In genomic region chr13:26051231-26052135, GRCh38 we compare ENCODE assay signal across 9 cellular contexts. TPM values are rescaled to one million over a fixed set of nuclear protein-coding genes. Genes with fewer than 3 reads are reported as not detected.
DNase-seq lines count a peak whose midpoint lies in the region; ATAC-seq and TF ChIP-seq lines count a peak whose summit lies in the region.
"Had no signal": no experiment of that assay in that cellular context is flagged by ENCODE, and none has a peak within 500 bp of the region (broad histone marks: within the 10 kb centered on the region; RNA-seq: fewer than 3 reads in every experiment).

Gene SHISA2 (minus strand): TSS chr13:26052016. CDS start chr13:26050975, 1,041 bp downstream.

- H3K9me3 ChIP-seq in gastroesophageal sphincter (no peaks in the 10 kb centered on the region), neuron (ENCODE audit: low read length) (no peaks in the 10 kb centered on the region), aorta (ENCODE audit: control insufficient read depth, low read length) (no peaks in the 10 kb centered on the region)
- H3K9me3 ChIP-seq: adrenal gland had no signal

- no peaks in the 10 kb centered on the region for H3K36me3 Mint-ChIP-seq in activated naive CD4-positive, alpha-beta T cell treated with anti-CD3 and anti-CD28 coated beads for 36 hours (ENCODE audit: low read depth)

- TF ChIP-seq EP300 in gastroesophageal sphincter (IDR thresholded peaks at IDR 0.05) = no peak

- no peaks in the 10 kb centered on the region for H3K36me3 ChIP-seq in gastroesophageal sphincter
- H3K36me3 ChIP-seq in neuron (ENCODE audit: insufficient read depth, low read length) = no peaks in the 10 kb centered on the region
- no peaks in the 10 kb centered on the region for H3K36me3 ChIP-seq in aorta (ENCODE audit: control insufficient read depth in 1 of 2, insufficient read depth in 2 of 2, low read length in 1 of 2)
- H3K36me3 ChIP-seq: adrenal gland had no signal

- no peak within 1 kb of the TSS for H3K27ac Mint-ChIP-seq in activated naive CD4-positive, alpha-beta T cell treated with anti-CD3 and anti-CD28 coated beads for 36 hours

- H3K27me3 ChIP-seq in gastroesophageal sphincter (peaks cover 82% of the 10 kb centered on the region), neuron (ENCODE audit: insufficient read depth, low read length) (peaks cover 68% of the 10 kb centered on the region), aorta (ENCODE audit: control insufficient read depth in 1 of 2, insufficient read depth in 2 of 2, low read length in 1 of 2) (no peaks in the 10 kb centered on the region)

- DNase-seq in NCI-H1417 (lab: John Stamatoyannopoulos, UW) (peak; percentile 44 to 72 (median 64)), NCI-H1417 treated with DMSO at 0.1 percent for 48 hours (lab: John Stamatoyannopoulos, UW) (no peak), NCI-H748 (lab: John Stamatoyannopoulos, UW; ENCODE audit: unreplicated experiment) (peak; percentile 94), aorta (peak; percentile 42 to 75)
- peak; percentile 34 for DNase-seq in activated naive CD4-positive, alpha-beta T cell treated with anti-CD3 and anti-CD28 coated beads for 36 hours

- H2AFZ ChIP-seq in neuron (ENCODE audit: low read depth, low read length) = peak within 1 kb of the TSS; percentile 61

- intact Hi-C loops in activated naive CD4-positive, alpha-beta T cell treated with anti-CD3 and anti-CD28 coated beads for 36 hours (cut with micrococcal nuclease) = loop anchor here (2.0 to 5.0 kb wide), 3 partner anchors 79 to 204 kb away; no protein-coding TSS in a partner anchor
- intact Hi-C loops in aorta (cut with DNase I) = no loop called here

- H3K4me1 Mint-ChIP-seq in activated naive CD4-positive, alpha-beta T cell treated with anti-CD3 and anti-CD28 coated beads for 36 hours (ENCODE audit: low read depth) = peaks cover 19% of the 10 kb centered on the region

- H3K27ac ChIP-seq in gastroesophageal sphincter (peak within 1 kb of the TSS in 1 of 4 donors; percentile 6), aorta (ENCODE audit: low read depth in 1 of 2, low read length in 2 of 2) (no peak within 1 kb of the TSS)
- H3K27ac ChIP-seq: adrenal gland had no signal

- peaks cover 15% of the 10 kb centered on the region for H3K27me3 Mint-ChIP-seq in activated naive CD4-positive, alpha-beta T cell treated with anti-CD3 and anti-CD28 coated beads for 36 hours (ENCODE audit: low read depth)

- peak within 1 kb of the TSS; percentile 66 for H3K4me3 Mint-ChIP-seq in activated naive CD4-positive, alpha-beta T cell treated with anti-CD3 and anti-CD28 coated beads for 36 hours

- H3K4me3 ChIP-seq in gastroesophageal sphincter = peak within 1 kb of the TSS; percentile 22 to 56
- peak within 1 kb of the TSS; percentile 30 for H3K4me3 ChIP-seq in neuron (ENCODE audit: low read length)
- peak within 1 kb of the TSS; percentile 19 to 25 for H3K4me3 ChIP-seq in aorta (ENCODE audit: low read length in 2 of 2)

- TF ChIP-seq CTCF in gastroesophageal sphincter (IDR thresholded peaks at IDR 0.05) = no peak

- WGBS in gastroesophageal sphincter (ENCODE audit: low coverage in 1 of 2), 2 donors = 0% methylated on average over 4 of the region's 110 CpGs; no CpG with 5 or more reads in 1 of the 2 donors
- WGBS in aorta, 2 donors = 1% methylated on average over 80 to 109 of the region's 110 CpGs

- peak in 1 of 2 donors; percentile 16 for TF ChIP-seq POLR2A in gastroesophageal sphincter (IDR thresholded peaks at IDR 0.05)

- CTCF ChIA-PET in activated naive CD4-positive, alpha-beta T cell treated with anti-CD3 and anti-CD28 coated beads for 36 hours (lab: Charles Lee) = no interaction called here

- ATAC-seq in gastroesophageal sphincter (peak; percentile 55), aorta (ENCODE audit: low FRiP score) (peak; percentile 74), HG03457 (IDR thresholded peaks at IDR 0.05; ENCODE audit: unreplicated experiment) (no peak)

- no peaks in the 10 kb centered on the region for H3K9me3 Mint-ChIP-seq in activated naive CD4-positive, alpha-beta T cell treated with anti-CD3 and anti-CD28 coated beads for 36 hours

- H3K4me1 ChIP-seq in gastroesophageal sphincter (peaks cover 0 to 35% (median 3%) of the 10 kb centered on the region in 3 donors), neuron (ENCODE audit: insufficient read depth, low read length) (peaks cover 7% of the 10 kb centered on the region), aorta (ENCODE audit: control insufficient read depth in 1 of 2, insufficient read depth in 2 of 2, low read length in 2 of 2) (no peaks in the 10 kb centered on the region)

RNA-seq across cellular contexts. Expression of gene SHISA2, which starts in this region (rescaled TPM):
- under 1 TPM; 0.52 to 0.69 TPM for total RNA-seq in activated naive CD4-positive, alpha-beta T cell treated with anti-CD3 and anti-CD28 coated beads for 36 hours
- 1 to 10 TPM in 1 of 4 donors, under 1 TPM in 3; 0.47 to 3.1 (median 0.71) TPM for total RNA-seq in gastroesophageal sphincter
- total RNA-seq in aorta = under 1 TPM; 0.19 to 0.66 TPM
- not detected for polyA plus RNA-seq in aorta

Comparison
In these comparisons a context has a peak if more than half of its experiments do, and no peak if none do; other contexts are left out.
1. Peak in DNase-seq in activated naive CD4-positive, alpha-beta T cell treated with anti-CD3 and anti-CD28 coated beads for 36 hours; RNA of the gene not detected or under 1 TPM.
2. Peak in DNase-seq, ATAC-seq and H3K4me3 ChIP-seq in aorta; RNA of the gene not detected or under 1 TPM.